In genomic region chr3:72818915-72819314, GRCh38 we compare ENCODE assay signal across 13 cellular contexts. TPM values are rescaled to one million over a fixed set of nuclear protein-coding genes. Genes with fewer than 3 reads are reported as not detected.
DNase-seq lines count a peak whose midpoint lies in the region; ATAC-seq and TF ChIP-seq lines count a peak whose summit lies in the region.
"Had no signal": no experiment of that assay in that cellular context is flagged by ENCODE, and none has a peak within 500 bp of the region (broad histone marks: within the 10 kb centered on the region; RNA-seq: fewer than 3 reads in every experiment).

No MANE protein-coding gene starts in this region.

- WGBS in esophagus muscularis mucosa, result 86% methylated on average over 1 of the region's 1 CpG
- 83% methylated on average over 1 of the region's 1 CpG for WGBS in smooth muscle cell (ENCODE audit: low lambda C conversion rate)

- H3F3A ChIP-seq in smooth muscle cell (ENCODE audit: low read depth), result no peaks in the 10 kb centered on the region

- TF ChIP-seq POLR2A in esophagus muscularis mucosa (IDR thresholded peaks at IDR 0.05; ENCODE audit: low read depth), result no peak

- H3K36me3 ChIP-seq in ACC112 (ENCODE audit: insufficient read depth, low read length) (no peaks in the 10 kb centered on the region; the same call in 1 of the 2 replicates), adipocyte (ENCODE audit: control insufficient read depth, insufficient read depth, low read length, severe bottlenecking) (peaks cover 4% of the 10 kb centered on the region), upper lobe of right lung (peaks cover 19% of the 10 kb centered on the region), esophagus muscularis mucosa (peaks cover 0 to 12% (median 5%) of the 10 kb centered on the region in 4 donors), smooth muscle cell (ENCODE audit: low read depth) (no peaks in the 10 kb centered on the region)

- H3K9me3 ChIP-seq in adipocyte (ENCODE audit: control insufficient read depth, low read length), result no peaks in the 10 kb centered on the region
- no peaks in the 10 kb centered on the region for H3K9me3 ChIP-seq in upper lobe of right lung
- H3K9me3 ChIP-seq in esophagus muscularis mucosa, result no peaks in the 10 kb centered on the region
- no peaks in the 10 kb centered on the region for H3K9me3 ChIP-seq in smooth muscle cell (replicated peaks; ENCODE audit: low read depth)
- H3K9me3 ChIP-seq: Caco-2 had no signal

- TF ChIP-seq CTCF in foreskin keratinocyte (conservative IDR thresholded peaks at IDR 0.05) (no peak), upper lobe of right lung (IDR thresholded peaks at IDR 0.05) (no peak), esophagus muscularis mucosa (IDR thresholded peaks at IDR 0.05) (no peak), smooth muscle cell (IDR thresholded peaks at IDR 0.05; ENCODE audit: borderline replicate concordance, insufficient read depth, poor library complexity, severe bottlenecking) (no peak)

- intact Hi-C loops in upper lobe of right lung (cut with DNase I), result no loop called here
- intact Hi-C loops in esophagus muscularis mucosa (cut with DNase I), result no loop called here

- H3K9ac ChIP-seq in adipocyte (ENCODE audit: low read length) (no peak overlapping the region), smooth muscle cell (ENCODE audit: low read depth) (no peak overlapping the region)

- H3K27ac ChIP-seq in ACC112 (ENCODE audit: low read depth, low read length) (peak overlapping the region; percentile 60), foreskin keratinocyte (no peak overlapping the region), upper lobe of right lung (no peak overlapping the region), esophagus muscularis mucosa (replicated peaks in 1 of 4) (no peak overlapping the region), smooth muscle cell (ENCODE audit: low read depth) (no peak overlapping the region)

- peak; percentile 16 for ATAC-seq in foreskin keratinocyte
- no peak for ATAC-seq in upper lobe of right lung

- DNase-seq in EL, result peak; percentile 56
- peak; percentile 82 for DNase-seq in adipocyte (ENCODE audit: low read depth)
- no peak for DNase-seq in foreskin keratinocyte
- no peak for DNase-seq in SHP77 treated with DMSO at 0.1 percent for 48 hours (lab: John Stamatoyannopoulos, UW)
- no peak for DNase-seq in upper lobe of right lung
- no peak for DNase-seq in esophagus muscularis mucosa (ENCODE audit: extremely low spot score)
- no peak for DNase-seq in smooth muscle cell (lab: John Stamatoyannopoulos, UW; ENCODE audit: unreplicated experiment)
- DNase-seq: activated CD8-positive, alpha-beta memory T cell treated with anti-CD3 and anti-CD28 coated beads for 24 hours; Caco-2; islet precursor cell; NCI-H1436 treated with DMSO at 0.1 percent for 48 hours; NK-92 treated with Interleukin-12 subunit alpha and Interleukin-12 subunit beta, amount 100 ng/mL, for 24 hours had no signal

- H3K4me2 ChIP-seq in smooth muscle cell, result no peak overlapping the region

- H3K4me3 ChIP-seq in ACC112 (ENCODE audit: low read depth, low read length), result no peak overlapping the region
- no peak overlapping the region for H3K4me3 ChIP-seq in adipocyte (ENCODE audit: low read length)
- no peak overlapping the region for H3K4me3 ChIP-seq in upper lobe of right lung
- H3K4me3 ChIP-seq in esophagus muscularis mucosa, result no peak overlapping the region
- no peak overlapping the region for H3K4me3 ChIP-seq in smooth muscle cell

- H3K79me2 ChIP-seq in ACC112 (ENCODE audit: control insufficient read depth, insufficient read depth, low read length, unreplicated experiment), result no peaks in the 10 kb centered on the region
- no peaks in the 10 kb centered on the region for H3K79me2 ChIP-seq in smooth muscle cell (ENCODE audit: low read depth)

- H2AFZ ChIP-seq in ACC112 (ENCODE audit: low read length, unreplicated experiment) (no peak overlapping the region), smooth muscle cell (ENCODE audit: low read depth) (no peak overlapping the region)

- H3K27me3 ChIP-seq in ACC112 (ENCODE audit: insufficient read depth, low read length), result no peaks in the 10 kb centered on the region
- H3K27me3 ChIP-seq in adipocyte (replicated peaks; ENCODE audit: control insufficient read depth, insufficient read depth, low read length), result no peaks in the 10 kb centered on the region
- no peaks in the 10 kb centered on the region for H3K27me3 ChIP-seq in foreskin keratinocyte
- no peaks in the 10 kb centered on the region for H3K27me3 ChIP-seq in upper lobe of right lung
- no peaks in the 10 kb centered on the region for H3K27me3 ChIP-seq in esophagus muscularis mucosa
- no peaks in the 10 kb centered on the region for H3K27me3 ChIP-seq in smooth muscle cell (ENCODE audit: low read depth)

- H4K20me1 ChIP-seq in smooth muscle cell (ENCODE audit: low read depth), result peaks cover 5% of the 10 kb centered on the region

- H3K4me1 ChIP-seq in ACC112 (ENCODE audit: control insufficient read depth, insufficient read depth, low read length, unreplicated experiment) (peaks cover 50% of the 10 kb centered on the region), adipocyte (ENCODE audit: control insufficient read depth, insufficient read depth, low read length) (peaks cover 46% of the 10 kb centered on the region), foreskin keratinocyte (peaks cover 13% of the 10 kb centered on the region), upper lobe of right lung (peaks cover 24% of the 10 kb centered on the region), esophagus muscularis mucosa (peaks cover 23 to 37% (median 26%) of the 10 kb centered on the region in 4 donors), smooth muscle cell (ENCODE audit: low read depth) (no peaks in the 10 kb centered on the region)

- TF ChIP-seq EP300 in esophagus muscularis mucosa (IDR thresholded peaks at IDR 0.05), result no peak

RNA-seq across cellular contexts. Expression of gene SHQ1, which starts 29.3 kb away (rescaled TPM):
- total RNA-seq in foreskin keratinocyte (17.6 and 18.1 TPM in 2 replicates), upper lobe of right lung (17.3 TPM), esophagus muscularis mucosa (10 to 100 TPM in 3 of 4 donors, 1 to 10 TPM in 1; 8.7 to 19.9 (median 12.4) TPM), smooth muscle cell (13.1 and 16.2 TPM in 2 replicates)
- polyA plus RNA-seq in foreskin keratinocyte (7.4 and 9.3 TPM in 2 replicates), smooth muscle cell (11.0 and 14.8 TPM in 2 replicates)

Comparison
In these comparisons a context has a peak if more than half of its experiments do, and no peak if none do; other contexts are left out.
1. DNase-seq: peak in EL (single experiment) and adipocyte (single experiment); none in foreskin keratinocyte (0 of 2), SHP77 treated with DMSO at 0.1 percent for 48 hours (single experiment), upper lobe of right lung (single experiment), esophagus muscularis mucosa (single experiment) and smooth muscle cell (single experiment).